In the genomic region with DNA sequence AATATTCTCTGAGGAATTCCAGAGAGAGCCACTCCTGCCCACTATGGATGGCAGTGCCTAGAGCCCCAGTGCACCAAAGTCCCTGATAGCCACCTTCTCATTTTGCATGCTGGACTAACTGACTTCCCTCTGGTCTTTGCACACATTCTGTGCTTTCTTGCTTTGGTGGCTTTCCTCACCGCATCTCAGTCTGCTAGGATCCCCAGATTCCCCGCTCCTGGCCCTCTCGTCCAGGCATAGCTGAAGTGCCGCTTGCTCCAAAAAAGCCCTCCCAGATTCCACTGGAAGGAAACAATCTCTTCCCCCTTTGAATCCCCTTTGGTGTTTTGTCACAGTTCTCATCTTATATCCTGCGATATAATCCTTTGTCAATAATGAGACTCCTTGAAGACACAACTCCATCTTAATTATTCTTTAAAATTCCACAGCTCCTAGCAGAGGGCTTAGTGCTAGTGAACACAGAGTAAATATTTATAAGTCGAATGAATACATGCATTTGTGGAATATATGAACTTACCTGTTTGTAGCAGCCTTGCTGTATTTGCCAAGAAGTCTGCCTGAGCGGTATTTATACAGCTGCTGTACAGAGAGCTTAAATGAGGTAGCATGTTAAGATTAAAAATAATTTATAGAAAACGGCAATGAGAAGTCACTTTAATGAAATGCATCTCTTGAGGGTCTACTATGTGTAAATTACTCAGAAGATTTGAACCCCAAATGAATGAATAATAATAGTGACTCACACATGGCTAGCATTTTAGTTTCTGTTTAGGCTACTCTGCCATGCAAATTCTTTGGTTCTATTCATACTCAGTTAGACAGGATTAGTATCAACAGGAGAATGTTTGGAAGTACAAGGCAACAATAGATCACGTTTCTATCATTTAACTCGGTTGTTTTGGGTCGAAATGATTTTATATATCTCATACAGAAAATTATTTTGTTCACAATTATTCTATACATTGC, we compare ENCODE assay signal across 14 cellular contexts.
DNase-seq lines count a peak whose midpoint lies in the region; ATAC-seq and TF ChIP-seq lines count a peak whose summit lies in the region.
"Had no signal": no experiment of that assay in that cellular context is flagged by ENCODE, and none has a peak within 500 bp of the region (broad histone marks: within the 10 kb centered on the region; RNA-seq: fewer than 3 reads in every experiment).

No MANE protein-coding gene starts in this region.

- H3K4me1 ChIP-seq in neuron (ENCODE audit: insufficient read depth, low read length) (peaks cover 23% of the 10 kb centered on the region), stomach (peaks cover 6 to 20% (median 13%) of the 10 kb centered on the region in 4 donors)
- H3K4me1 ChIP-seq: vagina had no signal

- no peak for TF ChIP-seq EP300 in stomach (IDR thresholded peaks at IDR 0.05)

- no peak overlapping the region for H3K27ac ChIP-seq in stomach
- H3K27ac ChIP-seq: vagina had no signal

- H3K9me3 ChIP-seq in neuron (ENCODE audit: low read length) (peaks cover 3% of the 10 kb centered on the region), stomach (no peaks in the 10 kb centered on the region)
- H3K9me3 ChIP-seq: vagina had no signal

- H3K36me3 Mint-ChIP-seq in activated T-cell treated with anti-CD3 and anti-CD28 coated beads, Interleukin-2, amount 50 U/mL, for 4 hours (ENCODE audit: insufficient read depth): no peaks in the 10 kb centered on the region
- H3K36me3 Mint-ChIP-seq: naive thymus-derived CD8-positive, alpha-beta T cell had no signal

- no peak overlapping the region for H3K4me3 Mint-ChIP-seq in activated T-cell treated with anti-CD3 and anti-CD28 coated beads, Interleukin-2, amount 50 U/mL, for 4 hours
- H3K4me3 Mint-ChIP-seq: dendritic cell treated with granulocyte-macrophage colony-stimulating factor and Interleukin-4, amounts not matched to agents 40 ng/mL and 50 ng/mL, for 4 days; naive thymus-derived CD8-positive, alpha-beta T cell had no signal

- no peaks in the 10 kb centered on the region for H3K36me3 ChIP-seq in neuron (ENCODE audit: insufficient read depth, low read length)
- no peaks in the 10 kb centered on the region for H3K36me3 ChIP-seq in stomach
- H3K36me3 ChIP-seq: vagina had no signal

- H3K4me1 Mint-ChIP-seq in activated T-cell treated with anti-CD3 and anti-CD28 coated beads, Interleukin-2, amount 50 U/mL, for 4 hours (ENCODE audit: low read depth): no peaks in the 10 kb centered on the region
- H3K4me1 Mint-ChIP-seq: naive thymus-derived CD8-positive, alpha-beta T cell had no signal

- H2AFZ ChIP-seq in neuron (ENCODE audit: low read depth, low read length): peak overlapping the region; percentile 23

- H3K27me3 ChIP-seq in neuron (ENCODE audit: insufficient read depth, low read length) (no peaks in the 10 kb centered on the region), stomach (no peaks in the 10 kb centered on the region)
- H3K27me3 ChIP-seq: vagina had no signal

- H3K27me3 Mint-ChIP-seq in activated T-cell treated with anti-CD3 and anti-CD28 coated beads, Interleukin-2, amount 50 U/mL, for 4 hours (ENCODE audit: low read depth): no peaks in the 10 kb centered on the region
- H3K27me3 Mint-ChIP-seq: dendritic cell treated with granulocyte-macrophage colony-stimulating factor and Interleukin-4, amounts not matched to agents 40 ng/mL and 50 ng/mL, for 4 days; naive thymus-derived CD8-positive, alpha-beta T cell had no signal

- no peak overlapping the region for H3K4me3 ChIP-seq in neuron (ENCODE audit: low read length)
- H3K4me3 ChIP-seq in stomach: peak overlapping the region in 1 of 4 donors; percentile 13
- H3K4me3 ChIP-seq: vagina had no signal

- TF ChIP-seq CTCF in stomach (IDR thresholded peaks at IDR 0.05): no peak

- no peak for ATAC-seq in activated T-cell treated with anti-CD3 and anti-CD28 coated beads, Interleukin-2, amount 50 U/mL, for 4 hours
- ATAC-seq: naive thymus-derived CD8-positive, alpha-beta T cell had no signal

- DNase-seq in GM03348 (ENCODE audit: low spot score) (peak; percentile 47), M059J (ENCODE audit: low read depth) (peak; percentile 69), astrocyte of the hippocampus (ENCODE audit: low read depth, low spot score) (peak; percentile 69), DMS 273 treated with DMSO at 0.1 percent for 48 hours (lab: John Stamatoyannopoulos, UW) (no peak), SIG-M5 treated with dmso at 0.1 percent for 504 hours (lab: John Stamatoyannopoulos, UW; ENCODE audit: unreplicated experiment) (no peak), stomach (no peak)
- DNase-seq in activated T-cell treated with anti-CD3 and anti-CD28 coated beads, Interleukin-2, amount 50 U/mL, for 4 hours: no peak
- DNase-seq: hypothalamus; naive thymus-derived CD8-positive, alpha-beta T cell; NK-92 treated with Interleukin-12 subunit alpha and Interleukin-12 subunit beta, amount 100 ng/mL, for 24 hours; T-helper 9 cell had no signal

- WGBS in stomach, 5 donors: 21 to 42% (median 33%) methylated on average over 11 of the region's 11 CpGs

- peaks cover 3% of the 10 kb centered on the region for H3K9me3 Mint-ChIP-seq in activated T-cell treated with anti-CD3 and anti-CD28 coated beads, Interleukin-2, amount 50 U/mL, for 4 hours
- H3K9me3 Mint-ChIP-seq: dendritic cell treated with granulocyte-macrophage colony-stimulating factor and Interleukin-4, amounts not matched to agents 40 ng/mL and 50 ng/mL, for 4 days had no signal

- no peak for TF ChIP-seq POLR2A in stomach (IDR thresholded peaks at IDR 0.05)

- intact Hi-C loops in stomach (cut with DNase I; ENCODE audit: low total_unique reads): no loop called here

Comparison
In these comparisons a context has a peak if more than half of its experiments do, and no peak if none do; other contexts are left out.
1. DNase-seq: peak in GM03348 (single experiment), M059J (single experiment) and astrocyte of the hippocampus (single experiment); none in activated T-cell treated with anti-CD3 and anti-CD28 coated beads, Interleukin-2, amount 50 U/mL, for 4 hours (single experiment), DMS 273 treated with DMSO at 0.1 percent for 48 hours (single experiment), SIG-M5 treated with dmso at 0.1 percent for 504 hours (single experiment) and stomach (single experiment).